ENCODE assay signal across 22 cellular contexts in genomic region chr14:61290686-61291085, GRCh38. TPM values are rescaled to one million over a fixed set of nuclear protein-coding genes. Genes with fewer than 3 reads are reported as not detected.
DNase-seq lines count a peak whose midpoint lies in the region; ATAC-seq and TF ChIP-seq lines count a peak whose summit lies in the region.
"Had no signal": no experiment of that assay in that cellular context is flagged by ENCODE, and none has a peak within 500 bp of the region (broad histone marks: within the 10 kb centered on the region; RNA-seq: fewer than 3 reads in every experiment).

No MANE protein-coding gene starts in this region.

- H3K4me3 ChIP-seq in GM23338 (no peak overlapping the region), osteoblast (ENCODE audit: insufficient read depth, low read length) (no peak overlapping the region)

- H3K9me3 ChIP-seq in osteoblast (ENCODE audit: low read depth, low read length), result no peaks in the 10 kb centered on the region

- H3K4me1 Mint-ChIP-seq in GM23338, result 0 out of 3 replicates have a peak, but pooled peaks cover under 1% of the 10 kb centered on the region

- no peaks in the 10 kb centered on the region for H3K79me2 ChIP-seq in GM23338 (replicated peaks; ENCODE audit: insufficient read depth)
- H3K79me2 ChIP-seq in osteoblast (ENCODE audit: insufficient read depth, low read length), result no peaks in the 10 kb centered on the region

- H3K9me3 Mint-ChIP-seq in GM23338, result no peaks in the 10 kb centered on the region
- H3K9me3 Mint-ChIP-seq: CD4-positive, alpha-beta T cell; IgD-negative memory B cell; T-cell had no signal

- H3K36me3 ChIP-seq in GM23338 (ENCODE audit: insufficient read depth) (no peaks in the 10 kb centered on the region), osteoblast (ENCODE audit: insufficient read depth, low read length) (no peaks in the 10 kb centered on the region)

- TF ChIP-seq CTCF in GM23338 (conservative IDR thresholded peaks at IDR 0.05; ENCODE audit: low read depth in 2 of 2), result no peak
- TF ChIP-seq CTCF in osteoblast (IDR thresholded peaks at IDR 0.05; ENCODE audit: extremely low read depth, low read depth, low read length), result no peak

- peaks cover 2% of the 10 kb centered on the region for H3K27me3 Mint-ChIP-seq in GM23338 (ENCODE audit: insufficient read depth, low read depth, poor library complexity)
- H3K27me3 Mint-ChIP-seq: CD4-positive, alpha-beta T cell; T-cell had no signal

- no peaks in the 10 kb centered on the region for H3K36me3 Mint-ChIP-seq in GM23338 (ENCODE audit: low read depth)
- H3K36me3 Mint-ChIP-seq: IgD-negative memory B cell, T-cell had no signal

- DNase-seq in GM23338 (ENCODE audit: low spot score), result no peak
- peak; percentile 97 for DNase-seq in NCI-H2171 treated with DMSO at 0.1 percent for 48 hours (lab: John Stamatoyannopoulos, UW)
- no peak for DNase-seq in pons (ENCODE audit: low spot score)
- no peak for DNase-seq in cardiac septum (ENCODE audit: low spot score)
- no peak for DNase-seq in osteoblast (ENCODE audit: insufficient read length, low spot score, missing footprints)
- DNase-seq: CD4-positive, alpha-beta T cell; COR-L47; DMS53; GDM1; Karpas-422; NCI-H1092; NCI-H1436 treated with DMSO at 0.1 percent for 48 hours; NCI-H2081; NCI-H446 treated with DMSO at 0.1 percent for 48 hours; NCI-H748 treated with DMSO at 0.1 percent for 48 hours; SIG-M5; T-cell had no signal

- ATAC-seq in GM23338, result no peak
- ATAC-seq in SK-N-SH treated with all-trans-retinoic acid at 6 μM for 48 hours, result peak; percentile 46
- no peak for ATAC-seq in HG03565 (IDR thresholded peaks at IDR 0.05; ENCODE audit: unreplicated experiment)
- ATAC-seq: Panc1, T-cell had no signal

- no peak overlapping the region for H3K4me3 Mint-ChIP-seq in GM23338
- H3K4me3 Mint-ChIP-seq: CD4-positive, alpha-beta T cell; T-cell had no signal

- intact Hi-C loops in cardiac septum (cut with DNase I), result no loop called here

- H3K27me3 ChIP-seq in GM23338 (ENCODE audit: insufficient read depth), result no peaks in the 10 kb centered on the region
- H3K27me3 ChIP-seq in osteoblast (ENCODE audit: insufficient read depth, low read length), result no peaks in the 10 kb centered on the region

- H2AFZ ChIP-seq in GM23338, result 0 out of 2 replicates have a peak overlapping the region, but pooled peaks have one; percentile 56
- no peak overlapping the region for H2AFZ ChIP-seq in osteoblast (ENCODE audit: low read length)

- H3K9me2 ChIP-seq in GM23338 (ENCODE audit: insufficient read depth), result no peaks in the 10 kb centered on the region

- no peak overlapping the region for H3K4me2 ChIP-seq in GM23338
- H3K4me2 ChIP-seq in osteoblast (ENCODE audit: insufficient read depth, low read length), result no peak overlapping the region

- no peaks in the 10 kb centered on the region; the same call in 1 of the 2 replicates for H3K4me1 ChIP-seq in GM23338 (ENCODE audit: insufficient read depth)
- peaks cover 3% of the 10 kb centered on the region for H3K4me1 ChIP-seq in osteoblast (ENCODE audit: insufficient read depth, low read length)

- H3K27ac ChIP-seq in GM23338 (ENCODE audit: low read depth), result no peak overlapping the region
- no peak overlapping the region for H3K27ac ChIP-seq in osteoblast (ENCODE audit: low read depth, low read length)

- H4K20me1 ChIP-seq in GM23338 (replicated peaks; ENCODE audit: insufficient read depth), result no peaks in the 10 kb centered on the region
- H4K20me1 ChIP-seq in osteoblast (ENCODE audit: insufficient read depth, low read length), result no peaks in the 10 kb centered on the region

- no peak overlapping the region for H3K27ac Mint-ChIP-seq in GM23338
- H3K27ac Mint-ChIP-seq: CD4-positive, alpha-beta T cell; IgD-negative memory B cell; T-cell had no signal

- no peaks in the 10 kb centered on the region for H3F3A ChIP-seq in GM23338 (replicated peaks; ENCODE audit: low read depth)

TF ChIP-seq in GM23338, 12 proteins besides CTCF, POLR2A, EP300 and RAD21 (continues in another document):
- TF ChIP-seq STAT1 (IDR thresholded peaks at IDR 0.05; ENCODE audit: unreplicated experiment) (no peak), NANOG (IDR thresholded peaks at IDR 0.05; ENCODE audit: borderline replicate concordance) (no peak), CREB1 (CRISPR knock-in tag; IDR thresholded peaks at IDR 0.05; ENCODE audit: low read depth) (no peak), ZNF114 (CRISPR knock-in tag; IDR thresholded peaks at IDR 0.05) (no peak), EZH2 (IDR thresholded peaks at IDR 0.05; ENCODE audit: low read depth, unreplicated experiment) (no peak), JUNB (IDR thresholded peaks at IDR 0.05; ENCODE audit: unreplicated experiment) (no peak), EZH2phosphoT487 (IDR thresholded peaks at IDR 0.05; ENCODE audit: unreplicated experiment) (no peak), REST (IDR thresholded peaks at IDR 0.05; ENCODE audit: unreplicated experiment) (no peak), POLR2AphosphoS5 (IDR thresholded peaks at IDR 0.05; ENCODE audit: low read depth) (no peak)

TF ChIP-seq in SK-N-SH treated with all-trans-retinoic acid at 6 μM for 48 hours, 23 proteins besides CTCF, POLR2A, EP300 and RAD21:
- no peak for TF ChIP-seq ISL1 (CRISPR knock-in tag; IDR thresholded peaks at IDR 0.05)
- no peak for TF ChIP-seq TOX (CRISPR knock-in tag; IDR thresholded peaks at IDR 0.05; ENCODE audit: borderline replicate concordance)
- TF ChIP-seq TSHZ2 (CRISPR knock-in tag; IDR thresholded peaks at IDR 0.05), result no peak
- TF ChIP-seq ZC3H10 (CRISPR knock-in tag; IDR thresholded peaks at IDR 0.05), result no peak
- no peak for TF ChIP-seq RARB (CRISPR knock-in tag; IDR thresholded peaks at IDR 0.05)
- no peak for TF ChIP-seq POU6F1 (CRISPR knock-in tag; IDR thresholded peaks at IDR 0.05; ENCODE audit: borderline replicate concordance, low read depth)
- no peak for TF ChIP-seq ZNF70 (CRISPR knock-in tag; IDR thresholded peaks at IDR 0.05)

RNA-seq across cellular contexts. Expression of gene TMEM30B, which starts 9.5 kb away (rescaled TPM):
- 12.8 and 22.9 TPM in 2 replicates for total RNA-seq in GM23338 (2014; rRNA removed; shearing (Covaris generic))
- 7.2 and 7.4 TPM in 2 replicates for polyA plus RNA-seq in GM23338 (2016; fragmentation: Nextera tagmentation; extraction: Ambion mirVana)
- 5.2 TPM for total RNA-seq in cardiac septum
- 1.1 and 1.8 TPM in 2 replicates for total RNA-seq in osteoblast
- total RNA-seq: H4 had no signal

RNA-seq across cellular contexts. Expression of gene PRKCH, which starts 30.7 kb away (rescaled TPM):
- 10.0 and 10.1 TPM in 2 replicates for total RNA-seq in GM23338 (2014; rRNA removed; shearing (Covaris generic))
- 5.3 and 5.4 TPM in 2 replicates for polyA plus RNA-seq in GM23338 (2016; fragmentation: Nextera tagmentation; extraction: Ambion mirVana)
- total RNA-seq in cardiac septum (17.0 TPM), osteoblast (3.2 and 3.3 TPM in 2 replicates)
